In genomic region chr20:33387177-33387576, GRCh38 we compare ENCODE assay signal across 18 cellular contexts. TPM values are rescaled to one million over a fixed set of nuclear protein-coding genes. Genes with fewer than 3 reads are reported as not detected.
A peak's percentile ranks its signal among the peaks of the same experiment; 100 is the strongest.
DNase-seq lines count a peak whose midpoint lies in the region; ATAC-seq and TF ChIP-seq lines count a peak whose summit lies in the region.
"Had no signal": no experiment of that assay in that cellular context is flagged by ENCODE, and none has a peak within 500 bp of the region (broad histone marks: within the 10 kb centered on the region; RNA-seq: fewer than 3 reads in every experiment).

No MANE protein-coding gene starts in this region.

- H3K79me2 ChIP-seq in SK-N-SH (ENCODE audit: insufficient read depth): no peaks in the 10 kb centered on the region

- POLR2A ChIA-PET in SK-N-SH (lab: Yijun Ruan, JAX): no interaction called here
- POLR2A ChIA-PET in activated CD8-positive, alpha-beta T cell treated with anti-CD3 and anti-CD28 coated beads for 36 hours (lab: Charles Lee): no interaction called here

- no peak for TF ChIP-seq EP300 in SK-N-SH (IDR thresholded peaks at IDR 0.05; ENCODE audit: borderline replicate concordance in 1 of 2, low read depth in 1 of 2, low read length in 1 of 2)

- WGBS in SK-N-SH (ENCODE audit: low lambda C conversion rate): 35% methylated on average over 6 of the region's 7 CpGs

- peaks cover 0 to 5% of the 10 kb centered on the region in 2 experiments; a peak in 1 of 4 replicates for H3K4me1 ChIP-seq in SK-N-SH (ENCODE audit: control insufficient read depth in 1 of 2, insufficient read depth in 2 of 2, low read depth in 1 of 2, low read length in 1 of 2)
- H3K4me1 ChIP-seq: esophagus muscularis mucosa, right lobe of liver had no signal

- no peaks in the 10 kb centered on the region for H3F3A ChIP-seq in SK-N-SH (replicated peaks; ENCODE audit: insufficient read depth)

- 0 out of 2 replicates have a peak overlapping the region, but pooled peaks have one; percentile 5 for H3K4me2 ChIP-seq in SK-N-SH

- H3K9me3 Mint-ChIP-seq in activated CD8-positive, alpha-beta T cell treated with anti-CD3 and anti-CD28 coated beads for 36 hours: no peaks in the 10 kb centered on the region
- H3K9me3 Mint-ChIP-seq: CD8-positive, alpha-beta T cell; central memory CD8-positive, alpha-beta T cell; naive thymus-derived CD8-positive, alpha-beta T cell; T-helper 2 cell treated with Interferon-gamma antibody and Interleukin-4, amounts not matched to agents 5 μg/mL and 100 μg/mL, for 36 hours had no signal

- H3K27ac Mint-ChIP-seq in activated CD8-positive, alpha-beta T cell treated with anti-CD3 and anti-CD28 coated beads for 36 hours: no peak overlapping the region
- H3K27ac Mint-ChIP-seq: activated CD8-positive, alpha-beta T cell treated with anti-CD3 and anti-CD28 coated beads, Interleukin-2, amount 10 ng/mL, durations not matched to agents 7 days and 5 days; CD8-positive, alpha-beta T cell; T-helper 2 cell treated with Interferon-gamma antibody and Interleukin-4, amounts not matched to agents 5 μg/mL and 100 μg/mL, for 36 hours had no signal

- no peaks in the 10 kb centered on the region for H4K20me1 ChIP-seq in SK-N-SH (ENCODE audit: insufficient read depth)

- H3K4me3 ChIP-seq in SK-N-SH (ENCODE audit: low read depth in 2 of 2, low read length in 1 of 2) (no peak overlapping the region), fibroblast of the aortic adventitia (ENCODE audit: low read depth, low read length) (no peak overlapping the region)
- H3K4me3 ChIP-seq: esophagus muscularis mucosa, K562, right lobe of liver had no signal

- no peak overlapping the region for H2AFZ ChIP-seq in SK-N-SH (ENCODE audit: low read depth)

- CTCF ChIA-PET in SK-N-SH (lab: Yijun Ruan, JAX): interaction anchor here (0.9 kb wide), 1 partner anchor 280 kb away, joined by 3 read pairs; no protein-coding TSS in a partner anchor
- CTCF ChIA-PET in activated CD8-positive, alpha-beta T cell treated with anti-CD3 and anti-CD28 coated beads for 36 hours (lab: Charles Lee): no interaction called here

- no peak for ATAC-seq in GM19467 (IDR thresholded peaks at IDR 0.05; ENCODE audit: unreplicated experiment)
- ATAC-seq in activated CD8-positive, alpha-beta T cell treated with anti-CD3 and anti-CD28 coated beads for 36 hours: no peak
- ATAC-seq: activated CD8-positive, alpha-beta T cell treated with anti-CD3 and anti-CD28 coated beads, Interleukin-2, amount 10 ng/mL, durations not matched to agents 7 days and 5 days; CD8-positive, alpha-beta T cell; K562; naive thymus-derived CD8-positive, alpha-beta T cell had no signal

- H3K9ac ChIP-seq in SK-N-SH: peak overlapping the region; percentile 42; the same call in 1 of the 2 replicates

- no peak overlapping the region for H3K4me3 Mint-ChIP-seq in activated CD8-positive, alpha-beta T cell treated with anti-CD3 and anti-CD28 coated beads for 36 hours
- H3K4me3 Mint-ChIP-seq: activated CD8-positive, alpha-beta T cell treated with anti-CD3 and anti-CD28 coated beads, Interleukin-2, amount 10 ng/mL, durations not matched to agents 7 days and 5 days; CD8-positive, alpha-beta T cell; central memory CD8-positive, alpha-beta T cell; naive thymus-derived CD8-positive, alpha-beta T cell; T-helper 2 cell treated with Interferon-gamma antibody and Interleukin-4, amounts not matched to agents 5 μg/mL and 100 μg/mL, for 36 hours had no signal

- H3K4me1 Mint-ChIP-seq in activated CD8-positive, alpha-beta T cell treated with anti-CD3 and anti-CD28 coated beads for 36 hours (ENCODE audit: low read depth): no peaks in the 10 kb centered on the region
- H3K4me1 Mint-ChIP-seq: central memory CD8-positive, alpha-beta T cell had no signal

- H3K27ac ChIP-seq in SK-N-SH (ENCODE audit: low read depth in 2 of 2, low read length in 1 of 2): peak overlapping the region in 1 of 2 experiments; percentile 44; a peak in 1 of 4 replicates
- H3K27ac ChIP-seq: esophagus muscularis mucosa, right lobe of liver had no signal

- H3K27me3 Mint-ChIP-seq in activated CD8-positive, alpha-beta T cell treated with anti-CD3 and anti-CD28 coated beads for 36 hours: no peaks in the 10 kb centered on the region
- H3K27me3 Mint-ChIP-seq: central memory CD8-positive, alpha-beta T cell; naive thymus-derived CD8-positive, alpha-beta T cell had no signal

- TF ChIP-seq RAD21 in SK-N-SH (IDR thresholded peaks at IDR 0.05; ENCODE audit: low read length): no peak

- H3K36me3 ChIP-seq in SK-N-SH (replicated peaks in 1 of 2; ENCODE audit: control insufficient read depth in 1 of 2, insufficient read depth in 2 of 2, low read length in 1 of 2): peaks cover 13 to 38% of the 10 kb centered on the region in 2 experiments

- H3K9me2 ChIP-seq in SK-N-SH: no peaks in the 10 kb centered on the region

- H3K9me3 ChIP-seq in SK-N-SH: no peaks in the 10 kb centered on the region
- H3K9me3 ChIP-seq: esophagus muscularis mucosa, right lobe of liver had no signal

- no peak for TF ChIP-seq CTCF in SK-N-SH (IDR thresholded peaks at IDR 0.05)
- no peak for TF ChIP-seq CTCF in fibroblast of the aortic adventitia (IDR thresholded peaks at IDR 0.05; ENCODE audit: insufficient read depth, low read length)
- no peak for TF ChIP-seq CTCF in activated CD8-positive, alpha-beta T cell treated with anti-CD3 and anti-CD28 coated beads for 36 hours (IDR thresholded peaks at IDR 0.05)

- no peaks in the 10 kb centered on the region for H3K27me3 ChIP-seq in SK-N-SH (ENCODE audit: insufficient read depth)
- H3K27me3 ChIP-seq: esophagus muscularis mucosa, right lobe of liver had no signal

- peaks cover 23% of the 10 kb centered on the region for H3K36me3 Mint-ChIP-seq in activated CD8-positive, alpha-beta T cell treated with anti-CD3 and anti-CD28 coated beads for 36 hours (ENCODE audit: low read depth)

- DNase-seq in ELF-1 (ENCODE audit: low read depth, low spot score) (peak; percentile 26), SK-N-SH (no peak), fibroblast of the aortic adventitia (ENCODE audit: low read depth) (peak; percentile 32), pulmonary artery endothelial cell (ENCODE audit: low read depth, low spot score) (peak; percentile 10), 8988T (no peak), NCI-H524 (lab: John Stamatoyannopoulos, UW) (no peak)
- no peak for DNase-seq in activated CD8-positive, alpha-beta T cell treated with anti-CD3 and anti-CD28 coated beads for 36 hours
- DNase-seq: activated CD8-positive, alpha-beta T cell treated with anti-CD3 and anti-CD28 coated beads, Interleukin-2, amount 10 ng/mL, durations not matched to agents 7 days and 5 days; activated naive CD4-positive, alpha-beta T cell; CD8-positive, alpha-beta T cell; naive thymus-derived CD8-positive, alpha-beta T cell; NCI-H2081 had no signal

- intact Hi-C loops in activated CD8-positive, alpha-beta T cell treated with anti-CD3 and anti-CD28 coated beads for 36 hours (cut with micrococcal nuclease): no loop called here

TF ChIP-seq in SK-N-SH, 30 proteins besides CTCF, POLR2A, EP300 and RAD21:
- TF ChIP-seq FOSL2 (IDR thresholded peaks at IDR 0.05; ENCODE audit: borderline replicate concordance, low read depth) (peak; percentile 32; the same call in 1 of the 2 replicates), NFIC (IDR thresholded peaks at IDR 0.05; ENCODE audit: borderline replicate concordance) (no peak)

RNA-seq across cellular contexts. Expression of gene CDK5RAP1, which starts 14.1 kb away (rescaled TPM):
- polyA plus RNA-seq in SK-N-SH (2012; rRNA removed): 30.5 and 33.2 TPM in 2 replicates
- polyA plus RNA-seq in SK-N-SH (2012; cell fraction: cytosol; rRNA removed): 18.8 and 23.6 TPM in 2 replicates
- polyA plus RNA-seq in SK-N-SH (2012; cell fraction: nucleus; rRNA removed): 52.5 and 75.1 TPM in 2 replicates
- total RNA-seq in fibroblast of the aortic adventitia (ENCODE audit: low replicate concordance) (14.8 and 17.7 TPM in 2 replicates), pulmonary artery endothelial cell (28.7 and 32.8 TPM in 2 replicates)
- total RNA-seq in activated CD8-positive, alpha-beta T cell treated with anti-CD3 and anti-CD28 coated beads for 36 hours: 10 to 100 TPM; 35.4 to 38.2 TPM

RNA-seq across cellular contexts. Expression of gene SNTA1, which starts 56.4 kb away (rescaled TPM):
- 11.2 TPM in 2 replicates for polyA plus RNA-seq in SK-N-SH (2012; rRNA removed)
- 6.0 and 8.9 TPM in 2 replicates for polyA plus RNA-seq in SK-N-SH (2012; cell fraction: cytosol; rRNA removed)
- 7.8 and 9.2 TPM in 2 replicates for polyA plus RNA-seq in SK-N-SH (2012; cell fraction: nucleus; rRNA removed)
- total RNA-seq in fibroblast of the aortic adventitia (ENCODE audit: low replicate concordance) (25.7 and 28.6 TPM in 2 replicates), pulmonary artery endothelial cell (5.1 and 9.5 TPM in 2 replicates)
- total RNA-seq in activated CD8-positive, alpha-beta T cell treated with anti-CD3 and anti-CD28 coated beads for 36 hours: 1 to 10 TPM; 5.6 to 5.8 TPM

Comparison
In these comparisons a context has a peak if more than half of its experiments do, and no peak if none do; other contexts are left out.
1. DNase-seq: peak in ELF-1 (single experiment), fibroblast of the aortic adventitia (single experiment) and pulmonary artery endothelial cell (single experiment); none in SK-N-SH (single experiment), 8988T (single experiment), NCI-H524 (0 of 2) and activated CD8-positive, alpha-beta T cell treated with anti-CD3 and anti-CD28 coated beads for 36 hours (single experiment).